In genomic region chr19:18518639-18519038, GRCh38 we compare ENCODE assay signal across 21 cellular contexts. TPM values are rescaled to one million over a fixed set of nuclear protein-coding genes. Genes with fewer than 3 reads are reported as not detected.
DNase-seq lines count a peak whose midpoint lies in the region; ATAC-seq and TF ChIP-seq lines count a peak whose summit lies in the region.
"Had no signal": no experiment of that assay in that cellular context is flagged by ENCODE, and none has a peak within 500 bp of the region (broad histone marks: within the 10 kb centered on the region; RNA-seq: fewer than 3 reads in every experiment).

No MANE protein-coding gene starts in this region.

- H3K36me3 Mint-ChIP-seq in nephron (ENCODE audit: low read depth) = no peaks in the 10 kb centered on the region
- peaks cover 3% of the 10 kb centered on the region for H3K36me3 Mint-ChIP-seq in activated T-helper 2 cell treated with anti-CD3 and anti-CD28 coated beads, Interferon-gamma antibody, Interleukin-2, Interleukin-4, amounts not matched to agents 10 μg/mL and 5 μg/mL and 100 μg/mL, durations not matched to agents 14 hours and 24 hours and 36 hours (ENCODE audit: low read depth)
- H3K36me3 Mint-ChIP-seq in activated T-cell treated with anti-CD3 and anti-CD28 coated beads, Interleukin-2, amount 50 U/mL, for 72 hours (ENCODE audit: insufficient read depth in 2 of 2) = peaks cover 4 to 6% of the 10 kb centered on the region in 2 donors
- H3K36me3 Mint-ChIP-seq: activated CD4-positive, alpha-beta memory T cell treated with anti-CD3 and anti-CD28 coated beads for 36 hours; CD4-positive, CD25-positive, alpha-beta regulatory T cell; IgD-negative memory B cell had no signal

- H3K4me3 Mint-ChIP-seq in nephron = peak overlapping the region; percentile 8 to 47 (median 15)
- no peak overlapping the region for H3K4me3 Mint-ChIP-seq in activated T-helper 2 cell treated with anti-CD3 and anti-CD28 coated beads, Interferon-gamma antibody, Interleukin-2, Interleukin-4, amounts not matched to agents 10 μg/mL and 5 μg/mL and 100 μg/mL, durations not matched to agents 14 hours and 24 hours and 36 hours (ENCODE audit: low read depth)
- no peak overlapping the region for H3K4me3 Mint-ChIP-seq in activated T-cell treated with anti-CD3 and anti-CD28 coated beads, Interleukin-2, amount 50 U/mL, for 72 hours
- H3K4me3 Mint-ChIP-seq: activated CD4-positive, alpha-beta memory T cell treated with anti-CD3 and anti-CD28 coated beads for 36 hours had no signal

- intact Hi-C loops in stomach (cut with DNase I; ENCODE audit: low total_unique reads) = loop anchor here (5.0 kb wide), 1 partner anchor 36 kb away; no protein-coding TSS in a partner anchor
- intact Hi-C loops in activated T-helper 2 cell treated with anti-CD3 and anti-CD28 coated beads, Interferon-gamma antibody, Interleukin-2, Interleukin-4, amounts not matched to agents 10 μg/mL and 5 μg/mL and 100 μg/mL, durations not matched to agents 14 hours and 24 hours and 36 hours (cut with micrococcal nuclease) = no loop called here

- peaks cover 80% of the 10 kb centered on the region for H3K79me2 ChIP-seq in GM23248 (ENCODE audit: insufficient read depth)

- H3K27me3 ChIP-seq in GM23248 (replicated peaks; ENCODE audit: insufficient read depth) = no peaks in the 10 kb centered on the region
- H3K27me3 ChIP-seq in stomach = no peaks in the 10 kb centered on the region
- H3K27me3 ChIP-seq: esophagus squamous epithelium, SJCRH30 had no signal

- TF ChIP-seq CTCF in VCaP (conservative IDR thresholded peaks at IDR 0.05) (no peak), nephron (IDR thresholded peaks at IDR 0.05; ENCODE audit: unreplicated experiment in 3 of 3) (no peak), stomach (IDR thresholded peaks at IDR 0.05) (no peak)

- H2AFZ ChIP-seq in GM23248 = no peak overlapping the region

- H3K4me3 ChIP-seq in GM23248 (no peak overlapping the region), stomach (peak overlapping the region in 1 of 4 donors; percentile 5)
- H3K4me3 ChIP-seq: esophagus squamous epithelium, SJCRH30 had no signal

- H3K9me2 ChIP-seq in GM23248 (ENCODE audit: insufficient read depth) = no peaks in the 10 kb centered on the region

- no peaks in the 10 kb centered on the region for H3K9me3 Mint-ChIP-seq in nephron
- no peaks in the 10 kb centered on the region for H3K9me3 Mint-ChIP-seq in activated T-helper 2 cell treated with anti-CD3 and anti-CD28 coated beads, Interferon-gamma antibody, Interleukin-2, Interleukin-4, amounts not matched to agents 10 μg/mL and 5 μg/mL and 100 μg/mL, durations not matched to agents 14 hours and 24 hours and 36 hours
- H3K9me3 Mint-ChIP-seq in activated T-cell treated with anti-CD3 and anti-CD28 coated beads, Interleukin-2, amount 50 U/mL, for 72 hours = no peaks in the 10 kb centered on the region
- H3K9me3 Mint-ChIP-seq: activated CD4-positive, alpha-beta memory T cell treated with anti-CD3 and anti-CD28 coated beads for 36 hours; CD4-positive, CD25-positive, alpha-beta regulatory T cell; IgD-negative memory B cell; naive thymus-derived CD8-positive, alpha-beta T cell had no signal

- 95% methylated on average over 8 to 9 of the region's 9 CpGs for WGBS in GM23248 (ENCODE audit: low coverage in 1 of 2, low lambda C conversion rate in 2 of 2, missing lambda C conversion rate in 2 of 2), 2 experiments
- 90 to 98% (median 92%) methylated on average over 9 of the region's 9 CpGs for WGBS in stomach, 5 donors

- H3F3A ChIP-seq in GM23248 (ENCODE audit: insufficient read depth) = peaks cover 25% of the 10 kb centered on the region; the same call in 1 of the 2 replicates

- no peak overlapping the region for H3K27ac Mint-ChIP-seq in nephron
- H3K27ac Mint-ChIP-seq in activated T-helper 2 cell treated with anti-CD3 and anti-CD28 coated beads, Interferon-gamma antibody, Interleukin-2, Interleukin-4, amounts not matched to agents 10 μg/mL and 5 μg/mL and 100 μg/mL, durations not matched to agents 14 hours and 24 hours and 36 hours = no peak overlapping the region
- no peak overlapping the region for H3K27ac Mint-ChIP-seq in activated T-cell treated with anti-CD3 and anti-CD28 coated beads, Interleukin-2, amount 50 U/mL, for 72 hours
- H3K27ac Mint-ChIP-seq: activated CD4-positive, alpha-beta memory T cell treated with anti-CD3 and anti-CD28 coated beads for 36 hours had no signal

- H3K36me3 ChIP-seq in GM23248 (ENCODE audit: low read depth) = no peaks in the 10 kb centered on the region
- no peaks in the 10 kb centered on the region for H3K36me3 ChIP-seq in stomach
- H3K36me3 ChIP-seq: esophagus squamous epithelium, SJCRH30 had no signal

- H3K4me1 Mint-ChIP-seq in nephron = peaks cover 20% of the 10 kb centered on the region
- H3K4me1 Mint-ChIP-seq in activated T-helper 2 cell treated with anti-CD3 and anti-CD28 coated beads, Interferon-gamma antibody, Interleukin-2, Interleukin-4, amounts not matched to agents 10 μg/mL and 5 μg/mL and 100 μg/mL, durations not matched to agents 14 hours and 24 hours and 36 hours (ENCODE audit: low read depth) = peaks cover 11% of the 10 kb centered on the region
- H3K4me1 Mint-ChIP-seq in activated T-cell treated with anti-CD3 and anti-CD28 coated beads, Interleukin-2, amount 50 U/mL, for 72 hours (ENCODE audit: low read depth) = peaks cover 39% of the 10 kb centered on the region

- H3K27ac ChIP-seq in GM23248 (peak overlapping the region; percentile 98), VCaP (peak overlapping the region; percentile 93), stomach (peak overlapping the region in 4 of 5 donors; percentile 98 to 100 (median 99))
- H3K27ac ChIP-seq: SJCRH30 had no signal

- no peak for TF ChIP-seq EP300 in stomach (IDR thresholded peaks at IDR 0.05)

- H3K27me3 Mint-ChIP-seq in nephron (ENCODE audit: low read depth) = no peaks in the 10 kb centered on the region
- H3K27me3 Mint-ChIP-seq in activated T-helper 2 cell treated with anti-CD3 and anti-CD28 coated beads, Interferon-gamma antibody, Interleukin-2, Interleukin-4, amounts not matched to agents 10 μg/mL and 5 μg/mL and 100 μg/mL, durations not matched to agents 14 hours and 24 hours and 36 hours (ENCODE audit: low read depth) = no peaks in the 10 kb centered on the region
- H3K27me3 Mint-ChIP-seq in activated T-cell treated with anti-CD3 and anti-CD28 coated beads, Interleukin-2, amount 50 U/mL, for 72 hours (ENCODE audit: low read depth) = no peaks in the 10 kb centered on the region
- H3K27me3 Mint-ChIP-seq: activated CD4-positive, alpha-beta memory T cell treated with anti-CD3 and anti-CD28 coated beads for 36 hours; CD4-positive, CD25-positive, alpha-beta regulatory T cell; IgD-negative memory B cell; naive thymus-derived CD8-positive, alpha-beta T cell had no signal

- no peak for ATAC-seq in activated T-cell treated with anti-CD3 and anti-CD28 coated beads, Interleukin-2, amount 50 U/mL, for 72 hours (replicated peaks in 1 of 2)
- ATAC-seq: naive thymus-derived CD8-positive, alpha-beta T cell had no signal

- no peaks in the 10 kb centered on the region for H3K9me3 ChIP-seq in GM23248 (ENCODE audit: low read depth)
- H3K9me3 ChIP-seq in stomach = no peaks in the 10 kb centered on the region
- H3K9me3 ChIP-seq: esophagus squamous epithelium, SJCRH30 had no signal

- peaks cover 33% of the 10 kb centered on the region for H3K4me1 ChIP-seq in GM23248 (ENCODE audit: insufficient read depth)
- H3K4me1 ChIP-seq in stomach = peaks cover 35 to 73% (median 70%) of the 10 kb centered on the region in 4 donors

- 0 out of 2 replicates have a peak overlapping the region, but pooled peaks have one; percentile 98 for H3K9ac ChIP-seq in GM23248

- no peak overlapping the region for H3K4me2 ChIP-seq in GM23248 (ENCODE audit: unreplicated experiment)

- no peak for TF ChIP-seq POLR2A in stomach (IDR thresholded peaks at IDR 0.05)

- in situ Hi-C loops in GM23248 (cut with MboI) = no loop called here

- 0 out of 2 replicates have a peak, but pooled peaks cover 11% of the 10 kb centered on the region for H4K20me1 ChIP-seq in GM23248 (ENCODE audit: insufficient read depth)

- DNase-seq in GM23248 (no peak), stomach (no peak), LoVo (ENCODE audit: low spot score) (no peak), NCI-H2227 (lab: John Stamatoyannopoulos, UW; ENCODE audit: unreplicated experiment) (no peak)
- no peak for DNase-seq in activated T-helper 2 cell treated with anti-CD3 and anti-CD28 coated beads, Interferon-gamma antibody, Interleukin-2, Interleukin-4, amounts not matched to agents 10 μg/mL and 5 μg/mL and 100 μg/mL, durations not matched to agents 14 hours and 24 hours and 36 hours (ENCODE audit: low spot score)
- DNase-seq in activated T-cell treated with anti-CD3 and anti-CD28 coated beads, Interleukin-2, amount 50 U/mL, for 72 hours = no peak
- DNase-seq: activated CD4-positive, alpha-beta memory T cell treated with anti-CD3 and anti-CD28 coated beads for 36 hours; activated naive CD4-positive, alpha-beta T cell treated with anti-CD3 and anti-CD28 coated beads, Interleukin-2, amount 50 U/mL, for 16 hours; activated T-cell treated with anti-CD3 and anti-CD28 coated beads for 4 hours; CD4-positive, CD25-positive, alpha-beta regulatory T cell; DMS153; effector CD8-positive, alpha-beta T cell; esophagus squamous epithelium; kidney glomerular epithelial cell; naive thymus-derived CD8-positive, alpha-beta T cell; NCI-H1694; SJCRH30; stimulated activated CD4-positive, alpha-beta T cell treated with anti-CD3 and anti-CD28 coated beads, Interleukin-4, amount 100 ng/mL, for 24 hours had no signal

RNA-seq across cellular contexts. Expression of gene ELL, which starts 3.2 kb away (rescaled TPM):
- 22.1 and 24.2 TPM in 2 replicates for total RNA-seq in GM23248 (2014; rRNA removed; shearing (Covaris generic))
- polyA plus RNA-seq in GM23248 (2016; fragmentation: Nextera tagmentation; extraction: Ambion mirVana) = 16.4 and 17.1 TPM in 2 replicates
- total RNA-seq in stomach = 10 to 100 TPM in 3 of 5 donors, 1 to 10 TPM in 2; 8.0 to 88.7 (median 13.5) TPM
- polyA plus RNA-seq in stomach = 10 to 100 TPM in 1 of 3 donors, 1 to 10 TPM in 2; 4.1 to 12.7 (median 8.1) TPM
- 27.0 and 27.5 TPM in 2 replicates for total RNA-seq in activated T-helper 2 cell treated with anti-CD3 and anti-CD28 coated beads, Interferon-gamma antibody, Interleukin-2, Interleukin-4, amounts not matched to agents 10 μg/mL and 5 μg/mL and 100 μg/mL, durations not matched to agents 14 hours and 24 hours and 36 hours
- total RNA-seq in activated T-cell treated with anti-CD3 and anti-CD28 coated beads, Interleukin-2, amount 50 U/mL, for 72 hours = 10 to 100 TPM; 25.9 to 32.3 TPM

RNA-seq across cellular contexts. Expression of gene FKBP8, which starts 24.7 kb away (rescaled TPM):
- 419 and 466 TPM in 2 replicates for total RNA-seq in GM23248 (2014; rRNA removed; shearing (Covaris generic))
- polyA plus RNA-seq in GM23248 (2016; fragmentation: Nextera tagmentation; extraction: Ambion mirVana) (195 and 208 TPM in 2 replicates), stomach (100 to 1,000 TPM; 157 to 254 (median 249) TPM)
- total RNA-seq in stomach = 100 to 1,000 TPM in 4 of 5 donors, 10 to 100 TPM in 1; 87.8 to 819 (median 197) TPM
- 196 and 201 TPM in 2 replicates for total RNA-seq in activated T-helper 2 cell treated with anti-CD3 and anti-CD28 coated beads, Interferon-gamma antibody, Interleukin-2, Interleukin-4, amounts not matched to agents 10 μg/mL and 5 μg/mL and 100 μg/mL, durations not matched to agents 14 hours and 24 hours and 36 hours
- total RNA-seq in activated T-cell treated with anti-CD3 and anti-CD28 coated beads, Interleukin-2, amount 50 U/mL, for 72 hours = 100 to 1,000 TPM; 223 to 239 TPM

RNA-seq across cellular contexts. Expression of gene KXD1, which starts 39.0 kb away (rescaled TPM):
- total RNA-seq in GM23248 (2014; rRNA removed; shearing (Covaris generic)) = 91.2 and 110 TPM in 2 replicates
- polyA plus RNA-seq in GM23248 (2016; fragmentation: Nextera tagmentation; extraction: Ambion mirVana) = 129 and 135 TPM in 2 replicates
- 100 to 1,000 TPM in 2 of 5 donors, 10 to 100 TPM in 3; 30.8 to 513 (median 55.4) TPM for total RNA-seq in stomach
- 100 to 1,000 TPM in 1 of 3 donors, 10 to 100 TPM in 2; 71.0 to 131 (median 84.5) TPM for polyA plus RNA-seq in stomach
- 132 and 141 TPM in 2 replicates for total RNA-seq in activated T-helper 2 cell treated with anti-CD3 and anti-CD28 coated beads, Interferon-gamma antibody, Interleukin-2, Interleukin-4, amounts not matched to agents 10 μg/mL and 5 μg/mL and 100 μg/mL, durations not matched to agents 14 hours and 24 hours and 36 hours
- total RNA-seq in activated T-cell treated with anti-CD3 and anti-CD28 coated beads, Interleukin-2, amount 50 U/mL, for 72 hours = 100 to 1,000 TPM; 127 to 139 TPM

RNA-seq across cellular contexts. Expression of gene UBA52, which starts 53.0 kb away (rescaled TPM):
- total RNA-seq in GM23248 (2014; rRNA removed; shearing (Covaris generic)) = 647 and 755 TPM in 2 replicates
- polyA plus RNA-seq in GM23248 (2016; fragmentation: Nextera tagmentation; extraction: Ambion mirVana) (708 and 711 TPM in 2 replicates), stomach (1,000 to 10,000 TPM; 1,291 to 1,681 (median 1,311) TPM)
- 100 to 1,000 TPM in 4 of 5 donors, 10 to 100 TPM in 1; 84.3 to 596 (median 358) TPM for total RNA-seq in stomach
- total RNA-seq in activated T-helper 2 cell treated with anti-CD3 and anti-CD28 coated beads, Interferon-gamma antibody, Interleukin-2, Interleukin-4, amounts not matched to agents 10 μg/mL and 5 μg/mL and 100 μg/mL, durations not matched to agents 14 hours and 24 hours and 36 hours = 1,564 and 1,579 TPM in 2 replicates
- 1,000 to 10,000 TPM; 1,602 TPM for total RNA-seq in activated T-cell treated with anti-CD3 and anti-CD28 coated beads, Interleukin-2, amount 50 U/mL, for 72 hours

Comparison
In these comparisons a context has a peak if more than half of its experiments do, and no peak if none do; other contexts are left out.
1. H3K4me3 Mint-ChIP-seq: peak in nephron (3 of 3); none in activated T-helper 2 cell treated with anti-CD3 and anti-CD28 coated beads, Interferon-gamma antibody, Interleukin-2, Interleukin-4, amounts not matched to agents 10 μg/mL and 5 μg/mL and 100 μg/mL, durations not matched to agents 14 hours and 24 hours and 36 hours (single experiment) and activated T-cell treated with anti-CD3 and anti-CD28 coated beads, Interleukin-2, amount 50 U/mL, for 72 hours (0 of 2).
2. Peak in every context shown above with its lines, with median percentiles within 50 percentile points of each other: H3K27ac ChIP-seq.